In the genomic region with DNA sequence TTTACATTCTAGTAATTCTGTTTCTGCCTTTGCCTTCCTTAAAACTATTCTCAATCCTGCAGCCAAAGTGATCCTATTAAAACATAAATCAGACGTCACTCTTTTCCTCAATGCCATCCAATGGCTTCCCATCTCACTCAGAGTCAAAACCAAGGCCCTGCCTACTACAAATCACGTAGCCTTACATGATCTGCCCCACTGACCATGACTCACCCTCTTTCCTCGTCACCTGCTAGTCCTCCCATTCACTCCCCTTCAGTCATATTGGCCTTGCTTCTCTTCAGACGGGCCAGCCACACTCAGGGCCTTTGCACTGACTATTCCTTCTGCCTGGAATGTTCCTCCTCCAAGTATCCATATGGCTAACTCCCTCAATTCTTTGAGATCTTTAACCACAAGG, we compare ENCODE assay signal across 9 cellular contexts. TPM values are rescaled to one million over a fixed set of nuclear protein-coding genes. Genes with fewer than 3 reads are reported as not detected.
A peak's percentile ranks its signal among the peaks of the same experiment; 100 is the strongest.
DNase-seq lines count a peak whose midpoint lies in the region; ATAC-seq, FAIRE-seq and TF ChIP-seq lines count a peak whose summit lies in the region.
"Had no signal": no experiment of that assay in that cellular context is flagged by ENCODE, and none has a peak within 500 bp of the region (broad histone marks: within the 10 kb centered on the region; RNA-seq: fewer than 3 reads in every experiment).

No MANE protein-coding gene starts in this region.

- H3K4me3 Mint-ChIP-seq in CD4-positive, alpha-beta T cell = no peak overlapping the region

- H3K4me1 Mint-ChIP-seq in CD4-positive, alpha-beta T cell (ENCODE audit: low read depth) = peaks cover 21% of the 10 kb centered on the region

- H3K9me3 ChIP-seq in CD4-positive, alpha-beta T cell (ENCODE audit: control insufficient read depth, low read length) = no peaks in the 10 kb centered on the region

- H3K27ac ChIP-seq in CD4-positive, alpha-beta T cell (ENCODE audit: low read depth, low read length) = no peak overlapping the region

- TF ChIP-seq POLR2A in lower leg skin (IDR thresholded peaks at IDR 0.05) = no peak

- peak; percentile 90 for FAIRE-seq in GM19239 (lab: Jason Lieb, UNC)

- H3K27me3 Mint-ChIP-seq in CD4-positive, alpha-beta T cell = no peaks in the 10 kb centered on the region

- H3K27me3 ChIP-seq in CD4-positive, alpha-beta T cell (ENCODE audit: control insufficient read depth, insufficient read depth, low read length) = no peaks in the 10 kb centered on the region

- no peak for TF ChIP-seq CTCF in CD4-positive, alpha-beta T cell (IDR thresholded peaks at IDR 0.05)
- TF ChIP-seq CTCF in lower leg skin (IDR thresholded peaks at IDR 0.05) = no peak

- H3K36me3 Mint-ChIP-seq in CD4-positive, alpha-beta T cell (ENCODE audit: low read depth) = no peaks in the 10 kb centered on the region
- H3K36me3 Mint-ChIP-seq: activated naive CD4-positive, alpha-beta T cell treated with anti-CD3 and anti-CD28 coated beads, Interleukin-2, amount 50 U/mL, for 72 hours had no signal

- H3K4me3 ChIP-seq in lower leg skin (ENCODE audit: low read depth, poor library complexity, severe bottlenecking) = no peak overlapping the region

- no peaks in the 10 kb centered on the region for H3K9me3 Mint-ChIP-seq in CD4-positive, alpha-beta T cell
- H3K9me3 Mint-ChIP-seq: activated naive CD4-positive, alpha-beta T cell treated with anti-CD3 and anti-CD28 coated beads, Interleukin-2, amount 50 U/mL, for 72 hours had no signal

- DNase-seq in CD4-positive, alpha-beta T cell = no peak
- no peak for DNase-seq in GM19239 (ENCODE audit: insufficient read length, low spot score)
- peak; percentile 23 for DNase-seq in amniotic epithelial cell (ENCODE audit: low read depth)
- DNase-seq in SKM-1 treated with dmso at 0.1 percent for 144 hours (lab: John Stamatoyannopoulos, UW; ENCODE audit: unreplicated experiment) = no peak
- no peak for DNase-seq in lower leg skin (ENCODE audit: low spot score in 2 of 2)
- DNase-seq in NCI-H69 (lab: John Stamatoyannopoulos, UW) = no peak
- no peak for DNase-seq in COLO668 (lab: John Stamatoyannopoulos, UW; ENCODE audit: unreplicated experiment)

- POLR2A ChIA-PET in CD4-positive, alpha-beta T cell (lab: Charles Lee) = interaction anchor here (2.1 kb wide), 1 partner anchor 39 kb away, joined by 7 read pairs; the partner anchor contains the start of gene DMXL1

- no peak for ATAC-seq in CD4-positive, alpha-beta T cell (ENCODE audit: poor library complexity)
- ATAC-seq in HG03196 (IDR thresholded peaks at IDR 0.05; ENCODE audit: unreplicated experiment) = peak; percentile 76

- WGBS in lower leg skin, 2 donors = 79 to 83% methylated on average over 4 of the region's 4 CpGs

- intact Hi-C loops in CD4-positive, alpha-beta T cell (cut with DNase I, micrococcal nuclease) = no loop called here
- intact Hi-C loops in lower leg skin (cut with DNase I; ENCODE audit: low total_unique reads) = no loop called here

- peak overlapping the region; percentile 32 for H3K27ac Mint-ChIP-seq in CD4-positive, alpha-beta T cell

- CTCF ChIA-PET in CD4-positive, alpha-beta T cell (lab: Charles Lee) = interaction anchor here (1.4 kb wide), 1 partner anchor 44 kb away, joined by 4 read pairs; the partner anchor contains the start of gene DTWD2

RNA-seq across cellular contexts. Expression of gene DMXL1, which starts 39.0 kb away (rescaled TPM):
- 10 to 100 TPM; 28.4 to 29.1 TPM for total RNA-seq in CD4-positive, alpha-beta T cell
- total RNA-seq in lower leg skin = 10 to 100 TPM; 34.7 to 52.4 (median 36.6) TPM

RNA-seq across cellular contexts. Expression of gene DTWD2, which starts 43.6 kb away (rescaled TPM):
- total RNA-seq in CD4-positive, alpha-beta T cell = 1 to 10 TPM; 2.1 to 2.3 TPM
- 10 to 100 TPM in 2 of 4 donors, 1 to 10 TPM in 2; 4.8 to 15.6 (median 9.4) TPM for total RNA-seq in lower leg skin
